11 cellular contexts compared by ENCODE assay signal in genomic region chr2:188248513-188248912, GRCh38.
"Had no signal": no experiment of that assay in that cellular context is flagged by ENCODE, and none has a peak within 500 bp of the region (broad histone marks: within the 10 kb centered on the region; RNA-seq: fewer than 3 reads in every experiment).

No MANE protein-coding gene starts in this region.

- H3K9me3 Mint-ChIP-seq: GM23338 had no signal

- DNase-seq: GM23248, GOT3, H7, H9, HCEC 1CT, HFFc6 had no signal

- H3K4me3 ChIP-seq: GM23248, GM23338, HAP-1 had no signal

- H3K4me2 ChIP-seq: GM23338 had no signal

- FAIRE-seq: H1, H54 had no signal

- H2AFZ ChIP-seq: GM23248, GM23338 had no signal

- H3K27ac ChIP-seq: GM23248 had no signal

- H3K9ac ChIP-seq: GM23248 had no signal

- H3K9me3 ChIP-seq: HAP-1 had no signal

- H3K4me3 Mint-ChIP-seq: GM23338, H9, HFFc6 had no signal

- H3K27ac Mint-ChIP-seq: GM23338, HFFc6 had no signal

- ATAC-seq: HCT116 had no signal

- H3K4me1 ChIP-seq: HAP-1 had no signal

- H3K36me3 ChIP-seq: HAP-1 had no signal
